ENCODE assay signal across 1 cellular context in the genomic region with DNA sequence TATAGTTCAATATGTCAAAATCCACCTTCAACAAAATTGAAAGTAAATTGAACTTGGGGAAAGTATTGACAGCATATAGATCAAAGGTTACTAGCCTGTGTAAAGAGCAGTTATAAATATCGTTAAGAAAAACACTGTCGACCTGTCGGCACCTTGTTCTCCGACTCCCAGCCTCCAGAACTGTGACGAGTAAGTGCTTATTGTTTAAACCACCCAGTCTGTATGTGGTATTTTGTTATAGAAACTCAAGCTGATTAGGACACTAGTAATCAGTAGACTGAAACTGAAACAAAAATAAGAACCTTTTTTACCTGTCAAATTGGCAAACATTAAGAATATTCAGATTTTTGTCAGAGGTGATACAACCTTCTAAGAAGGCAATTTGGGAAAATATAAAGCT.
TF ChIP-seq lines count a peak whose summit lies in the region.

No MANE protein-coding gene starts in this region.

TF ChIP-seq in K562, 482 proteins besides CTCF, POLR2A, EP300 and RAD21:
- TF ChIP-seq MYC (IDR thresholded peaks at IDR 0.05; ENCODE audit: low read depth, low read length) (no peak), MYC (CRISPR knock-in tag; IDR thresholded peaks at IDR 0.05; ENCODE audit: borderline replicate concordance, low read depth) (no peak), EP400 (IDR thresholded peaks at IDR 0.05) (no peak), MYBL2 (IDR thresholded peaks at IDR 0.05; ENCODE audit: low read depth) (no peak), MYBL2 (CRISPR knock-in tag; IDR thresholded peaks at IDR 0.05; ENCODE audit: borderline replicate concordance) (no peak), NFYB (IDR thresholded peaks at IDR 0.05; ENCODE audit: extremely low read depth, insufficient read length) (no peak)
- TF ChIP-seq, protein P1, sequence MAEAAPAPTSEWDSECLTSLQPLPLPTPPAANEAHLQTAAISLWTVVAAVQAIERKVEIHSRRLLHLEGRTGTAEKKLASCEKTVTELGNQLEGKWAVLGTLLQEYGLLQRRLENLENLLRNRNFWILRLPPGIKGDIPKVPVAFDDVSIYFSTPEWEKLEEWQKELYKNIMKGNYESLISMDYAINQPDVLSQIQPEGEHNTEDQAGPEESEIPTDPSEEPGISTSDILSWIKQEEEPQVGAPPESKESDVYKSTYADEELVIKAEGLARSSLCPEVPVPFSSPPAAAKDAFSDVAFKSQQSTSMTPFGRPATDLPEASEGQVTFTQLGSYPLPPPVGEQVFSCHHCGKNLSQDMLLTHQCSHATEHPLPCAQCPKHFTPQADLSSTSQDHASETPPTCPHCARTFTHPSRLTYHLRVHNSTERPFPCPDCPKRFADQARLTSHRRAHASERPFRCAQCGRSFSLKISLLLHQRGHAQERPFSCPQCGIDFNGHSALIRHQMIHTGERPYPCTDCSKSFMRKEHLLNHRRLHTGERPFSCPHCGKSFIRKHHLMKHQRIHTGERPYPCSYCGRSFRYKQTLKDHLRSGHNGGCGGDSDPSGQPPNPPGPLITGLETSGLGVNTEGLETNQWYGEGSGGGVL (CRISPR knock-in tag; IDR thresholded peaks at IDR 0.05): no peak
- TF ChIP-seq, protein P2, sequence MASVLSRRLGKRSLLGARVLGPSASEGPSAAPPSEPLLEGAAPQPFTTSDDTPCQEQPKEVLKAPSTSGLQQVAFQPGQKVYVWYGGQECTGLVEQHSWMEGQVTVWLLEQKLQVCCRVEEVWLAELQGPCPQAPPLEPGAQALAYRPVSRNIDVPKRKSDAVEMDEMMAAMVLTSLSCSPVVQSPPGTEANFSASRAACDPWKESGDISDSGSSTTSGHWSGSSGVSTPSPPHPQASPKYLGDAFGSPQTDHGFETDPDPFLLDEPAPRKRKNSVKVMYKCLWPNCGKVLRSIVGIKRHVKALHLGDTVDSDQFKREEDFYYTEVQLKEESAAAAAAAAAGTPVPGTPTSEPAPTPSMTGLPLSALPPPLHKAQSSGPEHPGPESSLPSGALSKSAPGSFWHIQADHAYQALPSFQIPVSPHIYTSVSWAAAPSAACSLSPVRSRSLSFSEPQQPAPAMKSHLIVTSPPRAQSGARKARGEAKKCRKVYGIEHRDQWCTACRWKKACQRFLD (CRISPR knock-in tag; IDR thresholded peaks at IDR 0.05): no peak
- TF ChIP-seq, protein P3, sequence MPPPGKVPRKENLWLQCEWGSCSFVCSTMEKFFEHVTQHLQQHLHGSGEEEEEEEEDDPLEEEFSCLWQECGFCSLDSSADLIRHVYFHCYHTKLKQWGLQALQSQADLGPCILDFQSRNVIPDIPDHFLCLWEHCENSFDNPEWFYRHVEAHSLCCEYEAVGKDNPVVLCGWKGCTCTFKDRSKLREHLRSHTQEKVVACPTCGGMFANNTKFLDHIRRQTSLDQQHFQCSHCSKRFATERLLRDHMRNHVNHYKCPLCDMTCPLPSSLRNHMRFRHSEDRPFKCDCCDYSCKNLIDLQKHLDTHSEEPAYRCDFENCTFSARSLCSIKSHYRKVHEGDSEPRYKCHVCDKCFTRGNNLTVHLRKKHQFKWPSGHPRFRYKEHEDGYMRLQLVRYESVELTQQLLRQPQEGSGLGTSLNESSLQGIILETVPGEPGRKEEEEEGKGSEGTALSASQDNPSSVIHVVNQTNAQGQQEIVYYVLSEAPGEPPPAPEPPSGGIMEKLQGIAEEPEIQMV (tag; conservative IDR thresholded peaks at IDR 0.05; ENCODE audit: low read depth): no peak
- TF ChIP-seq, protein P4, sequence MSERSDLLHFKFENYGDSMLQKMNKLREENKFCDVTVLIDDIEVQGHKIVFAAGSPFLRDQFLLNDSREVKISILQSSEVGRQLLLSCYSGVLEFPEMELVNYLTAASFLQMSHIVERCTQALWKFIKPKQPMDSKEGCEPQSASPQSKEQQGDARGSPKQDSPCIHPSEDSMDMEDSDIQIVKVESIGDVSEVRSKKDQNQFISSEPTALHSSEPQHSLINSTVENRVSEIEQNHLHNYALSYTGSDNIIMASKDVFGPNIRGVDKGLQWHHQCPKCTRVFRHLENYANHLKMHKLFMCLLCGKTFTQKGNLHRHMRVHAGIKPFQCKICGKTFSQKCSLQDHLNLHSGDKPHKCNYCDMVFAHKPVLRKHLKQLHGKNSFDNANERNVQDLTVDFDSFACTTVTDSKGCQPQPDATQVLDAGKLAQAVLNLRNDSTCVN (CRISPR knock-in tag; IDR thresholded peaks at IDR 0.05): no peak
